Comparison of ENCODE assay signal across 2 cellular contexts in the genomic region with DNA sequence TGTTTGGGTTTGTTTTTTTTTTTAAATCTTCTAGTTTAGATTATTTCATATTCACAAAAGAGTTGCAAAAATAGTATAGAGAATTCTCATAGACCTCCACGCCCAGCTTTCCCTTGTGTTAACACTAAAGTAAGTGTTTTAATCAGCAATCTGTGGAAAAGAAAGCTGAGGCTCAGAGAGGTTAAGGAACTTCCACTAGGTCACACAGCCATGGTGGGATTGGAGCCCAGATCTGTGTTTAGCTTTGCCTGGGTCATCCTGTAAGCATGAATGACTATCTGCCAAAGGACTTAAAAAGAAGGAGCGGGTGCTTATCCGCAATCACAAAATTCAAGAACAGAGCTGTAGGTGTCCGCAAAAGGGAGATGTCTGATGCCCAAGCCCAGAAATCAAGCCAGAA.
TF ChIP-seq lines count a peak whose summit lies in the region.

No MANE protein-coding gene starts in this region.

TF ChIP-seq in HepG2, 621 proteins besides CTCF, POLR2A, EP300 and RAD21 (continued from another document):
- TF ChIP-seq ZBTB46 (CRISPR knock-in tag; IDR thresholded peaks at IDR 0.05; ENCODE audit: borderline replicate concordance): no peak

TF ChIP-seq in K562, 482 proteins besides CTCF, POLR2A, EP300 and RAD21 (continued from another document):
- TF ChIP-seq ZNF407 (IDR thresholded peaks at IDR 0.05; ENCODE audit: low read depth): no peak
